Comparison of ENCODE assay signal across 1 cellular context in genomic region chr2:167294031-167294774, GRCh38.
TF ChIP-seq lines count a peak whose summit lies in the region.

No MANE protein-coding gene starts in this region.

TF ChIP-seq in HepG2, 621 proteins besides CTCF, POLR2A, EP300 and RAD21 (continued from another document):
- no peak for TF ChIP-seq ZFP91 (CRISPR knock-in tag; IDR thresholded peaks at IDR 0.05; ENCODE audit: borderline replicate concordance)
- TF ChIP-seq ZNF614 (CRISPR knock-in tag; IDR thresholded peaks at IDR 0.05; ENCODE audit: borderline replicate concordance): no peak
- 0 out of 2 replicates have a peak, but pooled peaks have one; percentile 3 for TF ChIP-seq ZNF160 (CRISPR knock-in tag; IDR thresholded peaks at IDR 0.05)
